Comparison of ENCODE assay signal across 15 cellular contexts in genomic region chr2:8541223-8541622, GRCh38.
A peak's percentile ranks its signal among the peaks of the same experiment; 100 is the strongest.
DNase-seq lines count a peak whose midpoint lies in the region; ATAC-seq and TF ChIP-seq lines count a peak whose summit lies in the region.
"Had no signal": no experiment of that assay in that cellular context is flagged by ENCODE, and none has a peak within 500 bp of the region (broad histone marks: within the 10 kb centered on the region; RNA-seq: fewer than 3 reads in every experiment).

No MANE protein-coding gene starts in this region.

- peak overlapping the region in 10 of 11 experiments; percentile 70 to 91 (median 87); a peak in 17 of 22 replicates for H3K9ac ChIP-seq in BLaER1 treated with 17β-estradiol and CSF1 and Interleukin-3, amounts not matched to agents 10 nM and 100 nM
- peak overlapping the region; percentile 56; the same call in 1 of the 2 replicates for H3K9ac ChIP-seq in DND-41 (ENCODE audit: low read depth, low read length)

- no peaks in the 10 kb centered on the region for H3K27me3 ChIP-seq in BLaER1 treated with 17β-estradiol and CSF1 and Interleukin-3, amounts not matched to agents 10 nM and 100 nM
- H3K27me3 ChIP-seq in DND-41 (ENCODE audit: insufficient read depth, low read length, poor library complexity) = no peaks in the 10 kb centered on the region

- DNase-seq in DND-41 = peak; percentile 94
- DNase-seq in activated CD8-positive, alpha-beta memory T cell treated with anti-CD3 and anti-CD28 coated beads, Interleukin-2, amount 10 ng/mL, durations not matched to agents 7 days and 5 days = peak; percentile 54
- DNase-seq in natural killer cell = no peak
- DNase-seq in foreskin fibroblast = no peak
- DNase-seq in DMS79 (lab: John Stamatoyannopoulos, UW) = no peak
- DNase-seq: EL; glutamatergic neuron; KG1; NCI-H146; NCI-H510A; stimulated activated CD4-positive, alpha-beta T cell treated with anti-CD3 and anti-CD28 coated beads, Interleukin-12 subunit alpha, Interleukin-12 subunit beta, amount 100 ng/mL, for 4 hours had no signal

- no peak for TF ChIP-seq CTCF in DND-41 (IDR thresholded peaks at IDR 0.05; ENCODE audit: borderline replicate concordance, extremely low read depth, low read length, poor library complexity, severe bottlenecking)
- no peak for TF ChIP-seq CTCF in natural killer cell (IDR thresholded peaks at IDR 0.05)
- no peak for TF ChIP-seq CTCF in foreskin fibroblast (IDR thresholded peaks at IDR 0.05; ENCODE audit: low read depth, low read length)

- intact Hi-C loops in natural killer cell (cut with micrococcal nuclease) = loop anchor here (5.0 to 10.0 kb wide), 4 partner anchors 86 to 239 kb away; partner anchors contain the start of gene ID2

- H3K4me2 ChIP-seq in BLaER1 treated with 17β-estradiol and CSF1 and Interleukin-3, amounts not matched to agents 10 nM and 100 nM = peak overlapping the region; percentile 84 to 97 (median 93)
- H3K4me2 ChIP-seq in DND-41 (ENCODE audit: insufficient read depth, low read length) = no peak overlapping the region

- CTCF ChIA-PET in activated CD8-positive, alpha-beta memory T cell treated with anti-CD3 and anti-CD28 coated beads, Interleukin-2, amount 10 ng/mL, durations not matched to agents 7 days and 5 days (lab: Charles Lee) = interaction anchor here (1.2 to 10.1 kb wide), 4 partner anchors 17 to 66 kb away, joined by 3 to 117 read pairs (median 3); no protein-coding TSS in a partner anchor

- no peaks in the 10 kb centered on the region for H3K36me3 Mint-ChIP-seq in activated CD8-positive, alpha-beta memory T cell treated with anti-CD3 and anti-CD28 coated beads, Interleukin-2, amount 10 ng/mL, durations not matched to agents 7 days and 5 days
- H3K36me3 Mint-ChIP-seq in natural killer cell = no peaks in the 10 kb centered on the region

- no peaks in the 10 kb centered on the region for H3K79me2 ChIP-seq in DND-41 (ENCODE audit: insufficient read depth, low read length)

- H3K9me3 ChIP-seq in BLaER1 treated with 17β-estradiol and CSF1 and Interleukin-3, amounts not matched to agents 10 nM and 100 nM (replicated peaks in 1 of 11) = no peaks in the 10 kb centered on the region
- no peaks in the 10 kb centered on the region for H3K9me3 ChIP-seq in DND-41 (ENCODE audit: insufficient read depth, low read length, severe bottlenecking)

- ATAC-seq in DND-41 (ENCODE audit: insufficient read depth, low read depth) (peak; percentile 44), natural killer cell (no peak), HG02678 (IDR thresholded peaks at IDR 0.05; ENCODE audit: unreplicated experiment) (no peak)
- no peak for ATAC-seq in activated CD8-positive, alpha-beta memory T cell treated with anti-CD3 and anti-CD28 coated beads, Interleukin-2, amount 10 ng/mL, durations not matched to agents 7 days and 5 days

- H3K4me1 ChIP-seq in BLaER1 treated with 17β-estradiol and CSF1 and Interleukin-3, amounts not matched to agents 10 nM and 100 nM = peaks cover 96 to 100% (median 98%) of the 10 kb centered on the region in 10 experiments
- peaks cover 88% of the 10 kb centered on the region for H3K4me1 ChIP-seq in DND-41 (ENCODE audit: insufficient read depth, low read length)

- H3K9me3 Mint-ChIP-seq in activated CD8-positive, alpha-beta memory T cell treated with anti-CD3 and anti-CD28 coated beads, Interleukin-2, amount 10 ng/mL, durations not matched to agents 7 days and 5 days (ENCODE audit: low read depth) = no peaks in the 10 kb centered on the region
- H3K9me3 Mint-ChIP-seq in natural killer cell = no peaks in the 10 kb centered on the region

- peak overlapping the region; percentile 73 to 99 (median 98); a peak in 21 of 22 replicates for H3K27ac ChIP-seq in BLaER1 treated with 17β-estradiol and CSF1 and Interleukin-3, amounts not matched to agents 10 nM and 100 nM
- peak overlapping the region; percentile 100 for H3K27ac ChIP-seq in DND-41 (ENCODE audit: low read length)
- H3K27ac ChIP-seq: epithelial cell of prostate had no signal

- H3K36me3 ChIP-seq in BLaER1 treated with 17β-estradiol and CSF1 and Interleukin-3, amounts not matched to agents 10 nM and 100 nM = no peaks in the 10 kb centered on the region
- no peaks in the 10 kb centered on the region for H3K36me3 ChIP-seq in DND-41 (ENCODE audit: insufficient read depth, low read length)

- H3K4me3 Mint-ChIP-seq in activated CD8-positive, alpha-beta memory T cell treated with anti-CD3 and anti-CD28 coated beads, Interleukin-2, amount 10 ng/mL, durations not matched to agents 7 days and 5 days = no peak overlapping the region
- peak overlapping the region; percentile 26 for H3K4me3 Mint-ChIP-seq in natural killer cell

- H4K20me1 ChIP-seq in BLaER1 treated with 17β-estradiol and CSF1 and Interleukin-3, amounts not matched to agents 10 nM and 100 nM = no peaks in the 10 kb centered on the region
- H4K20me1 ChIP-seq in DND-41 (ENCODE audit: insufficient read depth, low read length) = no peaks in the 10 kb centered on the region

- H3K4me3 ChIP-seq in BLaER1 treated with 17β-estradiol and CSF1 and Interleukin-3, amounts not matched to agents 10 nM and 100 nM = no peak overlapping the region
- H3K4me3 ChIP-seq in DND-41 (ENCODE audit: low read depth in 1 of 2, low read length in 2 of 2) (no peak overlapping the region), foreskin fibroblast (ENCODE audit: low read depth in 1 of 2, low read length in 2 of 2) (no peak overlapping the region)

- H2AFZ ChIP-seq in DND-41 (ENCODE audit: low read depth, low read length) = no peak overlapping the region

- peak overlapping the region; percentile 100 for H3K27ac Mint-ChIP-seq in activated CD8-positive, alpha-beta memory T cell treated with anti-CD3 and anti-CD28 coated beads, Interleukin-2, amount 10 ng/mL, durations not matched to agents 7 days and 5 days
- peak overlapping the region; percentile 57 to 99 for H3K27ac Mint-ChIP-seq in natural killer cell
- H3K27ac Mint-ChIP-seq: progenitor cell of endocrine pancreas had no signal

- peaks cover 82% of the 10 kb centered on the region for H3K4me1 Mint-ChIP-seq in activated CD8-positive, alpha-beta memory T cell treated with anti-CD3 and anti-CD28 coated beads, Interleukin-2, amount 10 ng/mL, durations not matched to agents 7 days and 5 days
- H3K4me1 Mint-ChIP-seq in natural killer cell = peaks cover 82 to 88% of the 10 kb centered on the region in 2 donors

- no peaks in the 10 kb centered on the region for H3K27me3 Mint-ChIP-seq in activated CD8-positive, alpha-beta memory T cell treated with anti-CD3 and anti-CD28 coated beads, Interleukin-2, amount 10 ng/mL, durations not matched to agents 7 days and 5 days
- no peaks in the 10 kb centered on the region for H3K27me3 Mint-ChIP-seq in natural killer cell (ENCODE audit: low read depth in 2 of 2)

Comparison
In these comparisons a context has a peak if more than half of its experiments do, and no peak if none do; other contexts are left out.
1. DNase-seq: peak in DND-41 (single experiment) and activated CD8-positive, alpha-beta memory T cell treated with anti-CD3 and anti-CD28 coated beads, Interleukin-2, amount 10 ng/mL, durations not matched to agents 7 days and 5 days (single experiment); none in natural killer cell (single experiment), foreskin fibroblast (0 of 2) and DMS79 (single experiment).